Comparison of ENCODE assay signal across 1 cellular context in genomic region chr2:8107979-8108378, GRCh38.
TF ChIP-seq lines count a peak whose summit lies in the region.

No MANE protein-coding gene starts in this region.

TF ChIP-seq in GM23338, 12 proteins besides CTCF, POLR2A, EP300 and RAD21 (continued from another document):
- TF ChIP-seq REST (IDR thresholded peaks at IDR 0.05; ENCODE audit: unreplicated experiment), result no peak
- TF ChIP-seq EZH2phosphoT487 (IDR thresholded peaks at IDR 0.05; ENCODE audit: unreplicated experiment), result no peak
- no peak for TF ChIP-seq ZNF462 (CRISPR knock-in tag; IDR thresholded peaks at IDR 0.05)
- no peak for TF ChIP-seq STAT1 (IDR thresholded peaks at IDR 0.05; ENCODE audit: unreplicated experiment)
- no peak for TF ChIP-seq CREB1 (CRISPR knock-in tag; IDR thresholded peaks at IDR 0.05; ENCODE audit: low read depth)
- no peak for TF ChIP-seq ZNF331 (CRISPR knock-in tag; IDR thresholded peaks at IDR 0.05; ENCODE audit: low read depth)
- no peak for TF ChIP-seq NANOG (IDR thresholded peaks at IDR 0.05; ENCODE audit: borderline replicate concordance)
- no peak for TF ChIP-seq JUNB (IDR thresholded peaks at IDR 0.05; ENCODE audit: unreplicated experiment)
